In the genomic region with DNA sequence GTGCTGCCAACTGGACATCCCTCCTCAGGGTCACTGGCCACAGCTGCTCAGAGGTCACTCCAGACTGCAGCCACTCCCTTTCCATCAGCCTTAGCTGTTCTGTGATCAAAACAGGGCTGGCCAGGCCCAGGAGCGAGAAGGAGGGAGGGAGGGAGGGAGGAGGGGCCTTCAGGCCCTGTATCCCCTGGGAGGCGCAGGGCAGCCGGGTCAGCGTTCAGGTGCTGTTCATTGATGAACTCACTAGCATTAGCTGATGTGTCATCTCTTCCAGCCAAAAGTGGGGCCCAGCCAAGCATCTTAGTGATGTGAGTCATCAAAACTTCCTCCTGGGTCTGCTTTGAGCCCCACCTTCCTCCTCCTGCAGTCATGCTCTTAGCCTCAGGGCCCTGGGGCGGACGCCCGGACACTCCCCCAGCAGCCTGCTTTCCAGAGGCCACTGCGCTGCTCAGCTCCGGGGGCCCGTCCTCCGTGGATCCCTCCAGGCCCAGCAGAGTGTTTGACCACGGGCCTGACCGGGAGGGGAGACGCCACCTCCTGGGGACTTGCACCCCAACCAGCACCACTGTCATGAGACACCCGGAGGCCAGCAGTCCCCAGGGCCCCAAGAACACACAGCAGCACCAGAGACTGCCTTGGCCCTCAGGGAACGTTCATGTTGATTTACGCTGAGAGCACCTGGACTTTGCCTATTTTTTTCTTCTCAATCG, we compare ENCODE assay signal across 8 cellular contexts.
DNase-seq lines count a peak whose midpoint lies in the region; ATAC-seq and TF ChIP-seq lines count a peak whose summit lies in the region.

No MANE protein-coding gene starts in this region.

- no peak for TF ChIP-seq CTCF in coronary artery (IDR thresholded peaks at IDR 0.05)

- no peak overlapping the region for H3K27ac Mint-ChIP-seq in T-helper 2 cell treated with Interferon-gamma antibody and Interleukin-4, amounts not matched to agents 5 μg/mL and 100 μg/mL, for 36 hours

- DNase-seq in T-helper 2 cell treated with Interferon-gamma antibody and Interleukin-4, amounts not matched to agents 5 μg/mL and 100 μg/mL, for 36 hours (ENCODE audit: low spot score) = peak; percentile 53
- DNase-seq in coronary artery (ENCODE audit: low spot score) = peak; percentile 80
- DNase-seq in myocyte (ENCODE audit: low read depth) = peak; percentile 88
- DNase-seq in stimulated activated naive CD8-positive, alpha-beta T cell treated with anti-CD3 and anti-CD28 coated beads, Interleukin-15, Interleukin-2, amounts not matched to agents 100 U/mL and 50 U/mL, for 24 hours = peak; percentile 68
- no peak for DNase-seq in NCI-H2196 (lab: John Stamatoyannopoulos, UW; ENCODE audit: unreplicated experiment)
- no peak for DNase-seq in NCI-H526 treated with DMSO at 0.1 percent for 48 hours (lab: John Stamatoyannopoulos, UW)

- H3K4me3 ChIP-seq in coronary artery = no peak overlapping the region

- H3K4me1 Mint-ChIP-seq in T-helper 2 cell treated with Interferon-gamma antibody and Interleukin-4, amounts not matched to agents 5 μg/mL and 100 μg/mL, for 36 hours (ENCODE audit: low read depth) = no peaks in the 10 kb centered on the region

- peak; percentile 69 for ATAC-seq in GM18499 (IDR thresholded peaks at IDR 0.05; ENCODE audit: insufficient read depth, unreplicated experiment)
- peak; percentile 83 for ATAC-seq in HG03342 (IDR thresholded peaks at IDR 0.05; ENCODE audit: unreplicated experiment)
- ATAC-seq in stimulated activated naive CD8-positive, alpha-beta T cell treated with anti-CD3 and anti-CD28 coated beads, Interleukin-15, Interleukin-2, amounts not matched to agents 100 U/mL and 50 U/mL, for 24 hours = peak; percentile 96

- H3K36me3 Mint-ChIP-seq in T-helper 2 cell treated with Interferon-gamma antibody and Interleukin-4, amounts not matched to agents 5 μg/mL and 100 μg/mL, for 36 hours (ENCODE audit: low read depth) = no peaks in the 10 kb centered on the region

- no peak overlapping the region for H3K4me3 Mint-ChIP-seq in T-helper 2 cell treated with Interferon-gamma antibody and Interleukin-4, amounts not matched to agents 5 μg/mL and 100 μg/mL, for 36 hours

- H3K27ac ChIP-seq in coronary artery = peak overlapping the region in 1 of 2 donors; percentile 60

- no peaks in the 10 kb centered on the region for H3K27me3 Mint-ChIP-seq in T-helper 2 cell treated with Interferon-gamma antibody and Interleukin-4, amounts not matched to agents 5 μg/mL and 100 μg/mL, for 36 hours (ENCODE audit: low read depth)

- H3K9me3 Mint-ChIP-seq in T-helper 2 cell treated with Interferon-gamma antibody and Interleukin-4, amounts not matched to agents 5 μg/mL and 100 μg/mL, for 36 hours = no peaks in the 10 kb centered on the region

Comparison
In these comparisons a context has a peak if more than half of its experiments do, and no peak if none do; other contexts are left out.
1. DNase-seq: peak in T-helper 2 cell treated with Interferon-gamma antibody and Interleukin-4, amounts not matched to agents 5 μg/mL and 100 μg/mL, for 36 hours (single experiment), coronary artery (single experiment), myocyte (single experiment) and stimulated activated naive CD8-positive, alpha-beta T cell treated with anti-CD3 and anti-CD28 coated beads, Interleukin-15, Interleukin-2, amounts not matched to agents 100 U/mL and 50 U/mL, for 24 hours (single experiment); none in NCI-H2196 (single experiment) and NCI-H526 treated with DMSO at 0.1 percent for 48 hours (single experiment).
2. Peak in every context shown above with its lines, with median percentiles within 50 percentile points of each other: ATAC-seq.